Comparison of ENCODE assay signal across 1 cellular context in the genomic region with DNA sequence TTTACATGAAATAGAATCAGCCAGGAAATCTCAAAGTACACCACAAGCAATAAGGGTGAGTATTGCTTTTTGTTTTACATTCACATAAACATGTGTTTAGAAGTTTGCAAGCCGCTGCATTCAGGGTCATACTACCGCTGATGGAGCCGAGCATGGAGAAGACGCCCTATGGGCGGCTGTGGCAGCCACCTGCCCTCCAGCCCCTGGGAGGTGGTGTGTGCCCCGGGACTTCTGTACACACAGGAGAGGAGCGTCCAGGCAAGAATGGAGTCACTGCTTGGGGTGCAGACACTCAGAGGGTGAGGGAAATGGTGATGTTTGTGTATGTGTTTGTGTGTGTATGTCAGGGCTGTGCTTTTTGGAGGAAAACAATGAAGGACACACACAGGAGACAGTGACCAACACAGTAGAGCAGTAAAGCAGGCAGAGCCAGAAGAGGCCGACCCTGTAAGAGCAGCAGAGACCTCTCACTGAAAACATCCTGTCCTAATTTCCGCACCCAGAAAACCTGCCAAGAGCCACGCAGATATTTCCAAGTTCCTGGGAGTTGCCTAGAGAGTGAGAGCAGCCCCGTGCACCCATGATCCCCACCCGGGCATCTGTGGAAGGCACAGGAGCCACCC.
TF ChIP-seq lines count a peak whose summit lies in the region.

No MANE protein-coding gene starts in this region.

TF ChIP-seq in GM23338, 12 proteins besides CTCF, POLR2A, EP300 and RAD21:
- TF ChIP-seq POLR2AphosphoS5 (IDR thresholded peaks at IDR 0.05; ENCODE audit: low read depth), result no peak
- TF ChIP-seq, protein P1, sequence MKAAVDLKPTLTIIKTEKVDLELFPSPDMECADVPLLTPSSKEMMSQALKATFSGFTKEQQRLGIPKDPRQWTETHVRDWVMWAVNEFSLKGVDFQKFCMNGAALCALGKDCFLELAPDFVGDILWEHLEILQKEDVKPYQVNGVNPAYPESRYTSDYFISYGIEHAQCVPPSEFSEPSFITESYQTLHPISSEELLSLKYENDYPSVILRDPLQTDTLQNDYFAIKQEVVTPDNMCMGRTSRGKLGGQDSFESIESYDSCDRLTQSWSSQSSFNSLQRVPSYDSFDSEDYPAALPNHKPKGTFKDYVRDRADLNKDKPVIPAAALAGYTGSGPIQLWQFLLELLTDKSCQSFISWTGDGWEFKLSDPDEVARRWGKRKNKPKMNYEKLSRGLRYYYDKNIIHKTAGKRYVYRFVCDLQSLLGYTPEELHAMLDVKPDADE (IDR thresholded peaks at IDR 0.05), result no peak
